ENCODE assay signal across 1 cellular context in the genomic region with DNA sequence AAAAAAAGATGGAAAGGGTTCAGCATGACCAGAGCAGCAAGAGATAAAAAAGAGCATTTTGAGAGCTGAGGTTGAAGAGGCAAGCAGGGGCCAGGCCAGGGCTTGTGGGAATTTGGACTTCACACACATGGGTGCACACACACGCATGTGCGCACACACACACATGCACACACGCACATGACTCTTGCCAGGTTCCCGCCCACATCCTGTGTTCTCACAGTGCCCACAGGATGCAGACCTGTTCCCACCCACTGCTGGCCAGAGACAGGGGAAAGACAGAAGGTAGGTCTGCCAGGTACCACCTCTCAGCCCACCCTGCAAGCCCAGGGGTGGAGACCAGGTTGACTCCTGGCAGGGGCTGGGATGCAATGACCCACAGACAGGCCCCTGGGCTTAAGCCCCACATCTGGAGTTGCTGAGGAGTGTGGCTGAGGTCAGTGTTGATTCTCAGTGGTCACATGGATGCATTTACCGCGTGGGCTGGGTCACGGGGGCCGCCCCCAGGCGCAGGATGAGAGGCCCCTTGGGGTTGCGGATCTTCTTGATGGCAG.
TF ChIP-seq lines count a peak whose summit lies in the region.

No MANE protein-coding gene starts in this region.

TF ChIP-seq in WTC11, 78 proteins besides CTCF, POLR2A, EP300 and RAD21 (continued from another document):
- TF ChIP-seq, protein P1, sequence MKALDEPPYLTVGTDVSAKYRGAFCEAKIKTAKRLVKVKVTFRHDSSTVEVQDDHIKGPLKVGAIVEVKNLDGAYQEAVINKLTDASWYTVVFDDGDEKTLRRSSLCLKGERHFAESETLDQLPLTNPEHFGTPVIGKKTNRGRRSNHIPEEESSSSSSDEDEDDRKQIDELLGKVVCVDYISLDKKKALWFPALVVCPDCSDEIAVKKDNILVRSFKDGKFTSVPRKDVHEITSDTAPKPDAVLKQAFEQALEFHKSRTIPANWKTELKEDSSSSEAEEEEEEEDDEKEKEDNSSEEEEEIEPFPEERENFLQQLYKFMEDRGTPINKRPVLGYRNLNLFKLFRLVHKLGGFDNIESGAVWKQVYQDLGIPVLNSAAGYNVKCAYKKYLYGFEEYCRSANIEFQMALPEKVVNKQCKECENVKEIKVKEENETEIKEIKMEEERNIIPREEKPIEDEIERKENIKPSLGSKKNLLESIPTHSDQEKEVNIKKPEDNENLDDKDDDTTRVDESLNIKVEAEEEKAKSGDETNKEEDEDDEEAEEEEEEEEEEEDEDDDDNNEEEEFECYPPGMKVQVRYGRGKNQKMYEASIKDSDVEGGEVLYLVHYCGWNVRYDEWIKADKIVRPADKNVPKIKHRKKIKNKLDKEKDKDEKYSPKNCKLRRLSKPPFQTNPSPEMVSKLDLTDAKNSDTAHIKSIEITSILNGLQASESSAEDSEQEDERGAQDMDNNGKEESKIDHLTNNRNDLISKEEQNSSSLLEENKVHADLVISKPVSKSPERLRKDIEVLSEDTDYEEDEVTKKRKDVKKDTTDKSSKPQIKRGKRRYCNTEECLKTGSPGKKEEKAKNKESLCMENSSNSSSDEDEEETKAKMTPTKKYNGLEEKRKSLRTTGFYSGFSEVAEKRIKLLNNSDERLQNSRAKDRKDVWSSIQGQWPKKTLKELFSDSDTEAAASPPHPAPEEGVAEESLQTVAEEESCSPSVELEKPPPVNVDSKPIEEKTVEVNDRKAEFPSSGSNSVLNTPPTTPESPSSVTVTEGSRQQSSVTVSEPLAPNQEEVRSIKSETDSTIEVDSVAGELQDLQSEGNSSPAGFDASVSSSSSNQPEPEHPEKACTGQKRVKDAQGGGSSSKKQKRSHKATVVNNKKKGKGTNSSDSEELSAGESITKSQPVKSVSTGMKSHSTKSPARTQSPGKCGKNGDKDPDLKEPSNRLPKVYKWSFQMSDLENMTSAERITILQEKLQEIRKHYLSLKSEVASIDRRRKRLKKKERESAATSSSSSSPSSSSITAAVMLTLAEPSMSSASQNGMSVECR (CRISPR knock-in tag; IDR thresholded peaks at IDR 0.05; ENCODE audit: borderline replicate concordance): no peak
- TF ChIP-seq HMGA2 (CRISPR knock-in tag; IDR thresholded peaks at IDR 0.05): no peak
- no peak for TF ChIP-seq FOXJ3 (CRISPR knock-in tag; IDR thresholded peaks at IDR 0.05; ENCODE audit: borderline replicate concordance)
- no peak for TF ChIP-seq ETV6 (CRISPR knock-in tag; IDR thresholded peaks at IDR 0.05)
- no peak for TF ChIP-seq JUN (CRISPR knock-in tag; IDR thresholded peaks at IDR 0.05)
- TF ChIP-seq GABPB1 (CRISPR knock-in tag; IDR thresholded peaks at IDR 0.05): no peak
- no peak for TF ChIP-seq ZNF121 (CRISPR knock-in tag; IDR thresholded peaks at IDR 0.05)
